17 cellular contexts compared by ENCODE assay signal in genomic region chr17:41049110-41049509, GRCh38. TPM values are rescaled to one million over a fixed set of nuclear protein-coding genes. Genes with fewer than 3 reads are reported as not detected.
A peak's percentile ranks its signal among the peaks of the same experiment; 100 is the strongest.
DNase-seq lines count a peak whose midpoint lies in the region; ATAC-seq and TF ChIP-seq lines count a peak whose summit lies in the region.
"Had no signal": no experiment of that assay in that cellular context is flagged by ENCODE, and none has a peak within 500 bp of the region (broad histone marks: within the 10 kb centered on the region; RNA-seq: fewer than 3 reads in every experiment).

No MANE protein-coding gene starts in this region.

- no peak for ATAC-seq in GM19467 (IDR thresholded peaks at IDR 0.05; ENCODE audit: unreplicated experiment)
- ATAC-seq in naive thymus-derived CD4-positive, alpha-beta T cell, result no peak
- ATAC-seq: activated T-helper 17 cell treated with anti-CD3 and anti-CD28 coated beads, Interleukin-2, amount 50 U/mL, for 72 hours; CD8-positive, alpha-beta T cell had no signal

- no peak overlapping the region for H3K4me3 ChIP-seq in testis
- no peak overlapping the region for H3K4me3 ChIP-seq in naive thymus-derived CD4-positive, alpha-beta T cell (ENCODE audit: low read length)

- H3K27ac ChIP-seq in testis, result no peak overlapping the region
- no peak overlapping the region for H3K27ac ChIP-seq in naive thymus-derived CD4-positive, alpha-beta T cell (ENCODE audit: low read depth, low read length)

- H3K36me3 ChIP-seq in testis (ENCODE audit: low read depth, missing control alignments), result no peaks in the 10 kb centered on the region
- H3K36me3 ChIP-seq in naive thymus-derived CD4-positive, alpha-beta T cell (ENCODE audit: control insufficient read depth in 2 of 3, insufficient read depth in 3 of 3, low read length in 3 of 3), result no peaks in the 10 kb centered on the region

- H3K9me3 Mint-ChIP-seq in glutamatergic neuron (ENCODE audit: unreplicated experiment), result peaks cover 2% of the 10 kb centered on the region
- H3K9me3 Mint-ChIP-seq in naive thymus-derived CD4-positive, alpha-beta T cell, result peaks cover 0 to 3% (median 0%) of the 10 kb centered on the region in 11 donors
- H3K9me3 Mint-ChIP-seq: activated T-helper 17 cell treated with anti-CD3 and anti-CD28 coated beads, Interleukin-2, amount 50 U/mL, for 72 hours; CD8-positive, alpha-beta T cell had no signal

- no peaks in the 10 kb centered on the region for H3K36me3 Mint-ChIP-seq in glutamatergic neuron (ENCODE audit: unreplicated experiment)
- H3K36me3 Mint-ChIP-seq in naive thymus-derived CD4-positive, alpha-beta T cell, result no peaks in the 10 kb centered on the region
- H3K36me3 Mint-ChIP-seq: CD8-positive, alpha-beta T cell had no signal

- no peaks in the 10 kb centered on the region for H3K4me1 Mint-ChIP-seq in glutamatergic neuron (ENCODE audit: low read depth, unreplicated experiment)
- no peaks in the 10 kb centered on the region for H3K4me1 Mint-ChIP-seq in naive thymus-derived CD4-positive, alpha-beta T cell
- H3K4me1 Mint-ChIP-seq: activated T-helper 17 cell treated with anti-CD3 and anti-CD28 coated beads, Interleukin-2, amount 50 U/mL, for 72 hours had no signal

- H3K27me3 Mint-ChIP-seq in glutamatergic neuron (ENCODE audit: unreplicated experiment), result peaks cover 4% of the 10 kb centered on the region
- H3K27me3 Mint-ChIP-seq in naive thymus-derived CD4-positive, alpha-beta T cell, result peaks cover 13 to 23% (median 18%) of the 10 kb centered on the region in 5 donors
- H3K27me3 Mint-ChIP-seq: progenitor cell of endocrine pancreas had no signal

- no peak overlapping the region for H3K4me3 Mint-ChIP-seq in glutamatergic neuron (ENCODE audit: unreplicated experiment)
- H3K4me3 Mint-ChIP-seq in naive thymus-derived CD4-positive, alpha-beta T cell, result no peak overlapping the region
- H3K4me3 Mint-ChIP-seq: activated T-helper 17 cell treated with anti-CD3 and anti-CD28 coated beads, Interleukin-2, amount 50 U/mL, for 72 hours; CD8-positive, alpha-beta T cell had no signal

- TF ChIP-seq CTCF in glutamatergic neuron (IDR thresholded peaks at IDR 0.05; ENCODE audit: partially characterized antibody, unreplicated experiment), result no peak
- no peak for TF ChIP-seq CTCF in testis (IDR thresholded peaks at IDR 0.05)

- H3K9me3 ChIP-seq in testis, result no peaks in the 10 kb centered on the region
- H3K9me3 ChIP-seq in naive thymus-derived CD4-positive, alpha-beta T cell (ENCODE audit: control insufficient read depth in 2 of 3, low read length in 3 of 3), result no peaks in the 10 kb centered on the region

- H3K4me1 ChIP-seq in testis, result no peaks in the 10 kb centered on the region
- H3K4me1 ChIP-seq in naive thymus-derived CD4-positive, alpha-beta T cell (ENCODE audit: control insufficient read depth in 2 of 2, insufficient read depth in 2 of 2, low read length in 2 of 2), result no peaks in the 10 kb centered on the region

- no peak overlapping the region for H3K27ac Mint-ChIP-seq in glutamatergic neuron (ENCODE audit: unreplicated experiment)
- H3K27ac Mint-ChIP-seq in naive thymus-derived CD4-positive, alpha-beta T cell, result no peak overlapping the region
- H3K27ac Mint-ChIP-seq: activated T-helper 17 cell treated with anti-CD3 and anti-CD28 coated beads, Interleukin-2, amount 50 U/mL, for 72 hours; CD8-positive, alpha-beta T cell; progenitor cell of endocrine pancreas had no signal

- 53 to 71% methylated on average over 2 of the region's 2 CpGs for WGBS in testis, 2 donors

- intact Hi-C loops in testis (cut with DNase I; ENCODE audit: low total_unique reads), result no loop called here
- intact Hi-C loops in naive thymus-derived CD4-positive, alpha-beta T cell (cut with micrococcal nuclease), result loop anchor here in 1 of 2 donors (5.0 kb wide), 1 partner anchor 113 kb away; the partner anchor contains the start of gene KRTAP4-4

- no peaks in the 10 kb centered on the region for H3K27me3 ChIP-seq in testis
- H3K27me3 ChIP-seq in naive thymus-derived CD4-positive, alpha-beta T cell (ENCODE audit: control insufficient read depth in 2 of 2, insufficient read depth in 2 of 2, low read length in 2 of 2), result no peaks in the 10 kb centered on the region

- no peak for TF ChIP-seq POLR2A in testis (IDR thresholded peaks at IDR 0.05)

- POLR2A ChIA-PET in naive thymus-derived CD4-positive, alpha-beta T cell (lab: Charles Lee), result interaction anchor here (0.7 kb wide), 1 partner anchor 409 kb away, joined by 3 read pairs; no protein-coding TSS in a partner anchor

- CTCF ChIA-PET in naive thymus-derived CD4-positive, alpha-beta T cell (lab: Charles Lee), result no interaction called here

- DNase-seq in ELR (ENCODE audit: low read depth) (peak; percentile 97), MV-4-11 (lab: John Stamatoyannopoulos, UW) (peak; percentile 39), dermis blood vessel endothelial cell (peak; percentile 5), renal cortical epithelial cell (ENCODE audit: low read depth) (peak; percentile 49), glutamatergic neuron (no peak), testis (no peak)
- DNase-seq in naive thymus-derived CD4-positive, alpha-beta T cell, result no peak
- DNase-seq: activated CD4-positive, alpha-beta T cell treated with anti-CD3 and anti-CD28 coated beads for 48 hours; CD8-positive, alpha-beta T cell; midbrain; NCI-H1436 treated with DMSO at 0.1 percent for 48 hours; stimulated activated CD4-positive, alpha-beta T cell treated with anti-CD3 and anti-CD28 coated beads, Interleukin-2, amount 100 ng/mL, for 24 hours had no signal

RNA-seq across cellular contexts. Expression of gene KRTAP2-1, which starts 2.0 kb away (rescaled TPM):
- total RNA-seq in dermis blood vessel endothelial cell (not detected in 2 replicates), renal cortical epithelial cell (not detected in 2 replicates), glutamatergic neuron (ENCODE audit: unreplicated experiment) (not detected), testis (not detected)
- polyA plus RNA-seq in testis (ENCODE audit: insufficient read depth, low read depth, low replicate concordance), result not detected
- not detected for total RNA-seq in naive thymus-derived CD4-positive, alpha-beta T cell
- polyA plus RNA-seq in naive thymus-derived CD4-positive, alpha-beta T cell, result not detected
- total RNA-seq: activated T-helper 17 cell treated with anti-CD3 and anti-CD28 coated beads, Interleukin-2, amount 50 U/mL, for 72 hours; CD8-positive, alpha-beta T cell; epithelial cell of proximal tubule; H1; progenitor cell of endocrine pancreas had no signal
- polyA plus RNA-seq: H1 had no signal

RNA-seq across cellular contexts. Expression of gene KRTAP2-2, which starts 5.9 kb away (rescaled TPM):
- total RNA-seq in dermis blood vessel endothelial cell (not detected in 2 replicates), renal cortical epithelial cell (0.15 TPM in 1 of 2 replicates, not detected in the other), glutamatergic neuron (ENCODE audit: unreplicated experiment) (not detected), testis (not detected)
- polyA plus RNA-seq in testis (ENCODE audit: insufficient read depth, low read depth, low replicate concordance), result not detected
- not detected for total RNA-seq in naive thymus-derived CD4-positive, alpha-beta T cell
- not detected for polyA plus RNA-seq in naive thymus-derived CD4-positive, alpha-beta T cell
- total RNA-seq: activated T-helper 17 cell treated with anti-CD3 and anti-CD28 coated beads, Interleukin-2, amount 50 U/mL, for 72 hours; CD8-positive, alpha-beta T cell; epithelial cell of proximal tubule; H1; progenitor cell of endocrine pancreas had no signal
- polyA plus RNA-seq: H1 had no signal

RNA-seq across cellular contexts. Expression of gene KRTAP1-1, which starts 7.9 kb away (rescaled TPM):
- not detected in 2 replicates for total RNA-seq in dermis blood vessel endothelial cell
- 0.25 and 0.35 TPM in 2 replicates for total RNA-seq in renal cortical epithelial cell
- not detected for total RNA-seq in glutamatergic neuron (ENCODE audit: unreplicated experiment)
- total RNA-seq in testis, result not detected
- not detected for polyA plus RNA-seq in testis (ENCODE audit: insufficient read depth, low read depth, low replicate concordance)
- not detected for total RNA-seq in naive thymus-derived CD4-positive, alpha-beta T cell
- polyA plus RNA-seq in naive thymus-derived CD4-positive, alpha-beta T cell, result not detected
- total RNA-seq: activated T-helper 17 cell treated with anti-CD3 and anti-CD28 coated beads, Interleukin-2, amount 50 U/mL, for 72 hours; CD8-positive, alpha-beta T cell; epithelial cell of proximal tubule; H1; progenitor cell of endocrine pancreas had no signal
- polyA plus RNA-seq: H1 had no signal

RNA-seq across cellular contexts. Expression of gene KRTAP2-3, which starts 10.8 kb away (rescaled TPM):
- total RNA-seq in dermis blood vessel endothelial cell, result not detected in 2 replicates
- 0.55 and 5.9 TPM in 2 replicates for total RNA-seq in renal cortical epithelial cell
- not detected for total RNA-seq in glutamatergic neuron (ENCODE audit: unreplicated experiment)
- total RNA-seq in testis, result not detected
- polyA plus RNA-seq in testis (ENCODE audit: insufficient read depth, low read depth, low replicate concordance), result not detected
- not detected for total RNA-seq in naive thymus-derived CD4-positive, alpha-beta T cell
- not detected for polyA plus RNA-seq in naive thymus-derived CD4-positive, alpha-beta T cell
- total RNA-seq: activated T-helper 17 cell treated with anti-CD3 and anti-CD28 coated beads, Interleukin-2, amount 50 U/mL, for 72 hours; CD8-positive, alpha-beta T cell; H1; progenitor cell of endocrine pancreas had no signal
- polyA plus RNA-seq: H1 had no signal

RNA-seq across cellular contexts. Expression of gene KRTAP1-3, which starts 14.4 kb away (rescaled TPM):
- total RNA-seq in dermis blood vessel endothelial cell (not detected in 2 replicates), renal cortical epithelial cell (not detected in 2 replicates), glutamatergic neuron (ENCODE audit: unreplicated experiment) (not detected), testis (not detected)
- polyA plus RNA-seq in testis (ENCODE audit: insufficient read depth, low read depth, low replicate concordance), result not detected
- not detected for total RNA-seq in naive thymus-derived CD4-positive, alpha-beta T cell
- not detected for polyA plus RNA-seq in naive thymus-derived CD4-positive, alpha-beta T cell
- total RNA-seq: activated T-helper 17 cell treated with anti-CD3 and anti-CD28 coated beads, Interleukin-2, amount 50 U/mL, for 72 hours; CD8-positive, alpha-beta T cell; epithelial cell of proximal tubule; H1; progenitor cell of endocrine pancreas had no signal
- polyA plus RNA-seq: H1 had no signal

Comparison
In these comparisons a context has a peak if more than half of its experiments do, and no peak if none do; other contexts are left out.
1. DNase-seq: peak in ELR (single experiment), MV-4-11 (single experiment), dermis blood vessel endothelial cell (single experiment) and renal cortical epithelial cell (single experiment); none in glutamatergic neuron (single experiment), testis (single experiment) and naive thymus-derived CD4-positive, alpha-beta T cell (0 of 9).